In the genomic region with DNA sequence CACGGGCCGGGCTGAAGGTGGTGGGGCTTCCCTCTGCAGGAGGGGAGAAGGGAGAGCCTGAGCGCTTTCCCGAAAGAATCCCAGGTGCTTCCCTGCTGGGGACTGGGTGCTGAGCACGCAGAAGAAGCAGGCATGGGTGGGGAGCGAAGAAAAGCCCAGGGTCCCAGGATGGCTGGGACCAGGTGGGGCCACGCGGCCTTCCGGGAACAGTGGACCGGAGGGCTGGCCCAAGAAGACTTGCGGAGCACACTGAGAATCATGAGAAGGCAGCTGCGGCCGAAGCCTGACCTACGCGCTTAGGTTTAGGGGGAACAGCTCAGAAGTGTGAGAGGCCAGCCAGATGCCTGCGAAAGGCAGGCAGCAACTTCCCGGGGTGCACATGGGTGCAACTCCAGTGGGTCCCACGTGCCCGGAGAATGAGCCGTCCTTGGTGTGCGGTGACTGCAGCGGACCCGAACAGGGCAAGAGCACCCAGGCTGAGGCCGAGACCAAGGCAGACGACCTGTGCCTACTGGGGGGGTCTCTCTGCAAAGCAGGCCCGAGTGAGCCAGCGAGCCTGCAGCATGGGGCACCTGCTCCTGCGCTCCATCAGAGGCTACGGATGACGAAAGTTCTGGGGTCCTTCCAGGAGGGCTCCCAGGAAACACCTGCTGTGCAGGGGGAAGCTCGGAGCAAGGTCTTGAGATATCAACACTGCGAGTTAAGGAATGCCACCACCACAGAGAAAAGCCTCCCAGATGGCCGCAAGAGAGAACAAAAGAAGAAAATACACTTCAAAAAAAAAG, we compare ENCODE assay signal across 2 cellular contexts.
TF ChIP-seq lines count a peak whose summit lies in the region.

No MANE protein-coding gene starts in this region.

TF ChIP-seq in SK-N-SH, 30 proteins besides CTCF, POLR2A, EP300 and RAD21 (continued from another document and continues in another):
- TF ChIP-seq, protein P1, sequence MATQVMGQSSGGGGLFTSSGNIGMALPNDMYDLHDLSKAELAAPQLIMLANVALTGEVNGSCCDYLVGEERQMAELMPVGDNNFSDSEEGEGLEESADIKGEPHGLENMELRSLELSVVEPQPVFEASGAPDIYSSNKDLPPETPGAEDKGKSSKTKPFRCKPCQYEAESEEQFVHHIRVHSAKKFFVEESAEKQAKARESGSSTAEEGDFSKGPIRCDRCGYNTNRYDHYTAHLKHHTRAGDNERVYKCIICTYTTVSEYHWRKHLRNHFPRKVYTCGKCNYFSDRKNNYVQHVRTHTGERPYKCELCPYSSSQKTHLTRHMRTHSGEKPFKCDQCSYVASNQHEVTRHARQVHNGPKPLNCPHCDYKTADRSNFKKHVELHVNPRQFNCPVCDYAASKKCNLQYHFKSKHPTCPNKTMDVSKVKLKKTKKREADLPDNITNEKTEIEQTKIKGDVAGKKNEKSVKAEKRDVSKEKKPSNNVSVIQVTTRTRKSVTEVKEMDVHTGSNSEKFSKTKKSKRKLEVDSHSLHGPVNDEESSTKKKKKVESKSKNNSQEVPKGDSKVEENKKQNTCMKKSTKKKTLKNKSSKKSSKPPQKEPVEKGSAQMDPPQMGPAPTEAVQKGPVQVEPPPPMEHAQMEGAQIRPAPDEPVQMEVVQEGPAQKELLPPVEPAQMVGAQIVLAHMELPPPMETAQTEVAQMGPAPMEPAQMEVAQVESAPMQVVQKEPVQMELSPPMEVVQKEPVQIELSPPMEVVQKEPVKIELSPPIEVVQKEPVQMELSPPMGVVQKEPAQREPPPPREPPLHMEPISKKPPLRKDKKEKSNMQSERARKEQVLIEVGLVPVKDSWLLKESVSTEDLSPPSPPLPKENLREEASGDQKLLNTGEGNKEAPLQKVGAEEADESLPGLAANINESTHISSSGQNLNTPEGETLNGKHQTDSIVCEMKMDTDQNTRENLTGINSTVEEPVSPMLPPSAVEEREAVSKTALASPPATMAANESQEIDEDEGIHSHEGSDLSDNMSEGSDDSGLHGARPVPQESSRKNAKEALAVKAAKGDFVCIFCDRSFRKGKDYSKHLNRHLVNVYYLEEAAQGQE (IDR thresholded peaks at IDR 0.05; ENCODE audit: low read depth, low read length) = no peak
- TF ChIP-seq, protein P2, sequence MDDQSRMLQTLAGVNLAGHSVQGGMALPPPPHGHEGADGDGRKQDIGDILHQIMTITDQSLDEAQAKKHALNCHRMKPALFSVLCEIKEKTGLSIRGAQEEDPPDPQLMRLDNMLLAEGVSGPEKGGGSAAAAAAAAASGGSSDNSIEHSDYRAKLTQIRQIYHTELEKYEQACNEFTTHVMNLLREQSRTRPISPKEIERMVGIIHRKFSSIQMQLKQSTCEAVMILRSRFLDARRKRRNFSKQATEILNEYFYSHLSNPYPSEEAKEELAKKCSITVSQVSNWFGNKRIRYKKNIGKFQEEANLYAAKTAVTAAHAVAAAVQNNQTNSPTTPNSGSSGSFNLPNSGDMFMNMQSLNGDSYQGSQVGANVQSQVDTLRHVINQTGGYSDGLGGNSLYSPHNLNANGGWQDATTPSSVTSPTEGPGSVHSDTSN (IDR thresholded peaks at IDR 0.05) = no peak
- TF ChIP-seq, protein P3, sequence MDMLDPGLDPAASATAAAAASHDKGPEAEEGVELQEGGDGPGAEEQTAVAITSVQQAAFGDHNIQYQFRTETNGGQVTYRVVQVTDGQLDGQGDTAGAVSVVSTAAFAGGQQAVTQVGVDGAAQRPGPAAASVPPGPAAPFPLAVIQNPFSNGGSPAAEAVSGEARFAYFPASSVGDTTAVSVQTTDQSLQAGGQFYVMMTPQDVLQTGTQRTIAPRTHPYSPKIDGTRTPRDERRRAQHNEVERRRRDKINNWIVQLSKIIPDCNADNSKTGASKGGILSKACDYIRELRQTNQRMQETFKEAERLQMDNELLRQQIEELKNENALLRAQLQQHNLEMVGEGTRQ (IDR thresholded peaks at IDR 0.05; ENCODE audit: borderline replicate concordance, low read depth, low read length) = no peak
- no peak for TF ChIP-seq CHD2 (IDR thresholded peaks at IDR 0.05; ENCODE audit: low read length, partially characterized antibody)
- TF ChIP-seq, protein P4, sequence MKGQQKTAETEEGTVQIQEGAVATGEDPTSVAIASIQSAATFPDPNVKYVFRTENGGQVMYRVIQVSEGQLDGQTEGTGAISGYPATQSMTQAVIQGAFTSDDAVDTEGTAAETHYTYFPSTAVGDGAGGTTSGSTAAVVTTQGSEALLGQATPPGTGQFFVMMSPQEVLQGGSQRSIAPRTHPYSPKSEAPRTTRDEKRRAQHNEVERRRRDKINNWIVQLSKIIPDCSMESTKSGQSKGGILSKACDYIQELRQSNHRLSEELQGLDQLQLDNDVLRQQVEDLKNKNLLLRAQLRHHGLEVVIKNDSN (IDR thresholded peaks at IDR 0.05; ENCODE audit: borderline replicate concordance, low read depth) = no peak
- TF ChIP-seq, protein P5, sequence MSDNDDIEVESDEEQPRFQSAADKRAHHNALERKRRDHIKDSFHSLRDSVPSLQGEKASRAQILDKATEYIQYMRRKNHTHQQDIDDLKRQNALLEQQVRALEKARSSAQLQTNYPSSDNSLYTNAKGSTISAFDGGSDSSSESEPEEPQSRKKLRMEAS (IDR thresholded peaks at IDR 0.05; ENCODE audit: low read depth) = no peak
- no peak for TF ChIP-seq SMC3 (IDR thresholded peaks at IDR 0.05; ENCODE audit: low read depth, low read length)
- TF ChIP-seq, protein P6, sequence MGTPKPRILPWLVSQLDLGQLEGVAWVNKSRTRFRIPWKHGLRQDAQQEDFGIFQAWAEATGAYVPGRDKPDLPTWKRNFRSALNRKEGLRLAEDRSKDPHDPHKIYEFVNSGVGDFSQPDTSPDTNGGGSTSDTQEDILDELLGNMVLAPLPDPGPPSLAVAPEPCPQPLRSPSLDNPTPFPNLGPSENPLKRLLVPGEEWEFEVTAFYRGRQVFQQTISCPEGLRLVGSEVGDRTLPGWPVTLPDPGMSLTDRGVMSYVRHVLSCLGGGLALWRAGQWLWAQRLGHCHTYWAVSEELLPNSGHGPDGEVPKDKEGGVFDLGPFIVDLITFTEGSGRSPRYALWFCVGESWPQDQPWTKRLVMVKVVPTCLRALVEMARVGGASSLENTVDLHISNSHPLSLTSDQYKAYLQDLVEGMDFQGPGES (IDR thresholded peaks at IDR 0.05; ENCODE audit: low read depth, low read length) = no peak
- no peak for TF ChIP-seq EZH2phosphoT487 (IDR thresholded peaks at IDR 0.05; ENCODE audit: borderline replicate concordance, low read depth)
- no peak for TF ChIP-seq GATA2 (CRISPR knock-in tag; IDR thresholded peaks at IDR 0.05)
- TF ChIP-seq TAF1 (IDR thresholded peaks at IDR 0.05; ENCODE audit: borderline replicate concordance, low read depth, low read length) = no peak
- no peak for TF ChIP-seq YY1 (IDR thresholded peaks at IDR 0.05; ENCODE audit: low read depth)
- TF ChIP-seq, protein P7, sequence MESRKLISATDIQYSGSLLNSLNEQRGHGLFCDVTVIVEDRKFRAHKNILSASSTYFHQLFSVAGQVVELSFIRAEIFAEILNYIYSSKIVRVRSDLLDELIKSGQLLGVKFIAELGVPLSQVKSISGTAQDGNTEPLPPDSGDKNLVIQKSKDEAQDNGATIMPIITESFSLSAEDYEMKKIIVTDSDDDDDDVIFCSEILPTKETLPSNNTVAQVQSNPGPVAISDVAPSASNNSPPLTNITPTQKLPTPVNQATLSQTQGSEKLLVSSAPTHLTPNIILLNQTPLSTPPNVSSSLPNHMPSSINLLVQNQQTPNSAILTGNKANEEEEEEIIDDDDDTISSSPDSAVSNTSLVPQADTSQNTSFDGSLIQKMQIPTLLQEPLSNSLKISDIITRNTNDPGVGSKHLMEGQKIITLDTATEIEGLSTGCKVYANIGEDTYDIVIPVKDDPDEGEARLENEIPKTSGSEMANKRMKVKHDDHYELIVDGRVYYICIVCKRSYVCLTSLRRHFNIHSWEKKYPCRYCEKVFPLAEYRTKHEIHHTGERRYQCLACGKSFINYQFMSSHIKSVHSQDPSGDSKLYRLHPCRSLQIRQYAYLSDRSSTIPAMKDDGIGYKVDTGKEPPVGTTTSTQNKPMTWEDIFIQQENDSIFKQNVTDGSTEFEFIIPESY (IDR thresholded peaks at IDR 0.05; ENCODE audit: borderline replicate concordance, low read depth) = no peak
- no peak for TF ChIP-seq FOSL2 (IDR thresholded peaks at IDR 0.05; ENCODE audit: borderline replicate concordance, low read depth)
- no peak for TF ChIP-seq MEF2A (IDR thresholded peaks at IDR 0.05; ENCODE audit: borderline replicate concordance, low read depth)

TF ChIP-seq in SK-N-SH treated with all-trans-retinoic acid at 6 μM for 48 hours, 23 proteins besides CTCF, POLR2A, EP300 and RAD21 (continued from another document):
- TF ChIP-seq, protein P8, sequence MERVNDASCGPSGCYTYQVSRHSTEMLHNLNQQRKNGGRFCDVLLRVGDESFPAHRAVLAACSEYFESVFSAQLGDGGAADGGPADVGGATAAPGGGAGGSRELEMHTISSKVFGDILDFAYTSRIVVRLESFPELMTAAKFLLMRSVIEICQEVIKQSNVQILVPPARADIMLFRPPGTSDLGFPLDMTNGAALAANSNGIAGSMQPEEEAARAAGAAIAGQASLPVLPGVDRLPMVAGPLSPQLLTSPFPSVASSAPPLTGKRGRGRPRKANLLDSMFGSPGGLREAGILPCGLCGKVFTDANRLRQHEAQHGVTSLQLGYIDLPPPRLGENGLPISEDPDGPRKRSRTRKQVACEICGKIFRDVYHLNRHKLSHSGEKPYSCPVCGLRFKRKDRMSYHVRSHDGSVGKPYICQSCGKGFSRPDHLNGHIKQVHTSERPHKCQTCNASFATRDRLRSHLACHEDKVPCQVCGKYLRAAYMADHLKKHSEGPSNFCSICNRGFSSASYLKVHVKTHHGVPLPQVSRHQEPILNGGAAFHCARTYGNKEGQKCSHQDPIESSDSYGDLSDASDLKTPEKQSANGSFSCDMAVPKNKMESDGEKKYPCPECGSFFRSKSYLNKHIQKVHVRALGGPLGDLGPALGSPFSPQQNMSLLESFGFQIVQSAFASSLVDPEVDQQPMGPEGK (CRISPR knock-in tag; IDR thresholded peaks at IDR 0.05; ENCODE audit: borderline replicate concordance) = no peak
